Comparison of ENCODE assay signal across 7 cellular contexts in genomic region chrX:48474127-48474526, GRCh38. TPM values are rescaled to one million over a fixed set of nuclear protein-coding genes. Genes with fewer than 3 reads are reported as not detected.
A peak's percentile ranks its signal among the peaks of the same experiment; 100 is the strongest.
DNase-seq lines count a peak whose midpoint lies in the region; ATAC-seq and TF ChIP-seq lines count a peak whose summit lies in the region.
"Had no signal": no experiment of that assay in that cellular context is flagged by ENCODE, and none has a peak within 500 bp of the region (broad histone marks: within the 10 kb centered on the region; RNA-seq: fewer than 3 reads in every experiment).

No MANE protein-coding gene starts in this region.

- no peak overlapping the region for H3K4me3 ChIP-seq in GM06990 (replicated peaks; ENCODE audit: low read depth, low read length)
- no peak overlapping the region for H3K4me3 ChIP-seq in fibroblast of the aortic adventitia (ENCODE audit: low read depth, low read length)
- H3K4me3 ChIP-seq: tibial nerve had no signal

- peak; percentile 45 for TF ChIP-seq CTCF in GM06990 (IDR thresholded peaks at IDR 0.05; ENCODE audit: insufficient read depth, low read length, poor library complexity, severe bottlenecking)
- peak; percentile 36 for TF ChIP-seq CTCF in fibroblast of the aortic adventitia (IDR thresholded peaks at IDR 0.05; ENCODE audit: insufficient read depth, low read length)

- ATAC-seq in GM21367 (IDR thresholded peaks at IDR 0.05; ENCODE audit: unreplicated experiment): no peak

- no peaks in the 10 kb centered on the region for H3K27me3 ChIP-seq in GM06990 (replicated peaks; ENCODE audit: control insufficient read depth, insufficient read depth, low read length)
- H3K27me3 ChIP-seq: tibial nerve had no signal

- H3K36me3 ChIP-seq in GM06990 (ENCODE audit: control insufficient read depth, insufficient read depth, low read length): peaks cover 4% of the 10 kb centered on the region

- no peak for DNase-seq in GM06990 (ENCODE audit: extremely low read depth, insufficient read length)
- DNase-seq in NAMALWA (ENCODE audit: low spot score): peak; percentile 49
- no peak for DNase-seq in fibroblast of the aortic adventitia (ENCODE audit: low read depth)
- DNase-seq in KG1 (lab: John Stamatoyannopoulos, UW): no peak
- DNase-seq in activated T-cell treated with anti-CD3 and anti-CD28 coated beads, Interleukin-2, amount 50 U/mL, for 48 hours: no peak

RNA-seq across cellular contexts. Expression of gene FTSJ1, which starts 1.9 kb away (rescaled TPM):
- 22.7 and 55.0 TPM in 2 replicates for total RNA-seq in fibroblast of the aortic adventitia (ENCODE audit: low replicate concordance)

RNA-seq across cellular contexts. Expression of gene SLC38A5, which starts 4.1 kb away (rescaled TPM):
- 10.2 and 97.0 TPM in 2 replicates for total RNA-seq in fibroblast of the aortic adventitia (ENCODE audit: low replicate concordance)

RNA-seq across cellular contexts. Expression of gene PORCN, which starts 34.7 kb away (rescaled TPM):
- total RNA-seq in fibroblast of the aortic adventitia (ENCODE audit: low replicate concordance): 9.1 and 10.1 TPM in 2 replicates

RNA-seq across cellular contexts. Expression of gene EBP, which starts 47.5 kb away (rescaled TPM):
- total RNA-seq in fibroblast of the aortic adventitia (ENCODE audit: low replicate concordance): 30.7 and 49.2 TPM in 2 replicates
